In the genomic region with DNA sequence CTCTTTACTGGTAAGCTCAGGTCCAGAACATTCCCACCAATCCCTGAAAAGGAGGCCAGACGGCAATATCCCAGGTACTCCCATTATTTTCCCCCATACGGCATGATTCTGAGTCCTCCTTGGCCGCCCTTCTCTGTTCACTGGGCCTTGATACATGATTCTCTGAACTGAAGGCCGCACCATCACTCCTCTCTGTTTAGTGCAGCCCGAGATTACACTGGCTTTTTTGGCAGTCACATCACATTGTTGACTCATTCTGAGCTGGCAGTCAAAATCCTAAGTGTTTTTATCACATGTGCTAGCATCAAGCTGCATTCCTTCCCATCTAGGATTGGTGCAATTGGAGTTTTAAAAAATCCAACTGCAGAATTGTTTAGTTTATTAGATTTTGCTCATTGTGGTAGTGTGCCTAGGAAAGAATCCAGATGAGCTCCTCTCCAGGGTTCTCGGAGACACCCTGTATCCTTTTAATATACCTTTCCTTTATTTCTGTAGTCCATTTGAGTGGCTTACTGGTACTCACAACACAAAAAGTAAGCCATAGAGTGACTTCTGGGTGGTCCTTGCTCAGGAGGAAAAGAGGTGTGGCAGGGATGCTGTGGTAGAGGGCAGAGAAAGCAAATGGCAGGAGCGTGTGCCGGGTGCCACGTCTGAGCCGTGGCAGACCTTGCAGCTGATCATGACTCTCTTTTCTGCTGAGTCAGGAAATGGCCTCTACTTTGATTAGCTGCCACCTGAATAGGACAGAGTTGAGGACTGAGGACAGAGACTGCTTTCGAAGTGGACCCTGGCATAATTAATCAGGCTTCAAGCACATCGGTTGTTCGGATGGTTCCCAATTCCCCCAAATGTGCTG, we compare ENCODE assay signal across 10 cellular contexts.
DNase-seq lines count a peak whose midpoint lies in the region; ATAC-seq and TF ChIP-seq lines count a peak whose summit lies in the region.
"Had no signal": no experiment of that assay in that cellular context is flagged by ENCODE, and none has a peak within 500 bp of the region (broad histone marks: within the 10 kb centered on the region; RNA-seq: fewer than 3 reads in every experiment).

No MANE protein-coding gene starts in this region.

- no TSS peak for BruUV-seq in mammary epithelial cell (replicated peaks; lab: Mats Ljungman, UMichigan)

- H3K9me3 ChIP-seq in mammary epithelial cell (replicated peaks; ENCODE audit: insufficient read depth, low read length) (no peaks in the 10 kb centered on the region), upper lobe of right lung (no peaks in the 10 kb centered on the region)

- CTCF ChIA-PET in mammary epithelial cell (lab: Charles Lee; ENCODE audit: low non-redundant PET), result no interaction called here

- no peak overlapping the region for H3K9ac ChIP-seq in mammary epithelial cell (ENCODE audit: insufficient read depth, low read length)

- no peak overlapping the region for H3K27ac ChIP-seq in mammary epithelial cell (ENCODE audit: insufficient read depth, low read depth, low read length)
- no peak overlapping the region for H3K27ac ChIP-seq in upper lobe of right lung
- H3K27ac ChIP-seq: 22Rv1 had no signal

- WGBS in mammary epithelial cell (ENCODE audit: low coverage, missing lambda C conversion rate), result 82% methylated on average over 10 of the region's 13 CpGs

- H3K4me1 ChIP-seq in mammary epithelial cell (ENCODE audit: insufficient read depth, low read length) (peaks cover 18% of the 10 kb centered on the region), upper lobe of right lung (peaks cover 6% of the 10 kb centered on the region)

- intact Hi-C loops in mammary epithelial cell (cut with micrococcal nuclease), result loop anchor here (2.0 to 10.0 kb wide), 2 partner anchors 131 to 323 kb away; no protein-coding TSS in a partner anchor
- intact Hi-C loops in upper lobe of right lung (cut with DNase I), result no loop called here

- H2AFZ ChIP-seq in mammary epithelial cell (ENCODE audit: low read depth, low read length), result no peak overlapping the region

- peak; percentile 76 for ATAC-seq in upper lobe of right lung
- no peak for ATAC-seq in GM18870 (IDR thresholded peaks at IDR 0.05; ENCODE audit: unreplicated experiment)

- no peaks in the 10 kb centered on the region for H4K20me1 ChIP-seq in mammary epithelial cell (ENCODE audit: insufficient read depth, low read length)

- dilution Hi-C loops in mammary epithelial cell (cut with HindIII; ENCODE audit: low sequenced_read_pairs), result no loop called here

- H3K27me3 ChIP-seq in mammary epithelial cell (ENCODE audit: insufficient read depth, low read length) (no peaks in the 10 kb centered on the region), upper lobe of right lung (no peaks in the 10 kb centered on the region)

- DNase-seq in DMS 273 (lab: John Stamatoyannopoulos, UW; ENCODE audit: unreplicated experiment), result peak; percentile 6
- DNase-seq in DMS 273 treated with DMSO at 0.1 percent for 48 hours (lab: John Stamatoyannopoulos, UW), result no peak
- DNase-seq in mammary epithelial cell, result peak; percentile 84
- peak; percentile 87 for DNase-seq in kidney tubule cell (ENCODE audit: low spot score)
- DNase-seq in upper lobe of right lung, result no peak
- no peak for DNase-seq in NCI-H1694 (lab: John Stamatoyannopoulos, UW)
- no peak for DNase-seq in activated CD4-positive, CD25-positive, alpha-beta regulatory T cell (lab: John Stamatoyannopoulos, UW)
- DNase-seq: activated naive CD4-positive, alpha-beta T cell treated with Interleukin-2 at 50 U/mL for 16 hours had no signal

- H3K36me3 ChIP-seq in mammary epithelial cell (ENCODE audit: insufficient read depth, low read length) (no peaks in the 10 kb centered on the region), upper lobe of right lung (no peaks in the 10 kb centered on the region)

- TF ChIP-seq CTCF in mammary epithelial cell (conservative IDR thresholded peaks at IDR 0.05 in 1 of 2, IDR thresholded peaks at IDR 0.05 in 1 of 2; ENCODE audit: extremely low read depth in 1 of 2, insufficient read depth in 1 of 2, low read depth in 1 of 2, low read length in 2 of 2) (no peak), upper lobe of right lung (IDR thresholded peaks at IDR 0.05) (no peak)

- in situ Hi-C loops in mammary epithelial cell (cut with MboI; ENCODE audit: low sequenced_read_pairs in 2 of 2), result loop anchor here in 1 of 2 donors (10.0 kb wide), 1 partner anchor 463 kb away; the partner anchor contains the start of gene ADRA1B

- H3K4me2 ChIP-seq in mammary epithelial cell (ENCODE audit: insufficient read depth, low read depth, low read length), result no peak overlapping the region

- H3K79me2 ChIP-seq in mammary epithelial cell (ENCODE audit: insufficient read depth, low read length), result no peaks in the 10 kb centered on the region

- H3K4me3 ChIP-seq in mammary epithelial cell (replicated peaks in 1 of 3; ENCODE audit: insufficient read depth in 1 of 3, low read depth in 2 of 3, low read length in 3 of 3) (no peak overlapping the region), upper lobe of right lung (no peak overlapping the region)

Comparison
In these comparisons a context has a peak if more than half of its experiments do, and no peak if none do; other contexts are left out.
1. DNase-seq: peak in DMS 273 (single experiment), mammary epithelial cell (single experiment) and kidney tubule cell (single experiment); none in DMS 273 treated with DMSO at 0.1 percent for 48 hours (single experiment), upper lobe of right lung (single experiment), NCI-H1694 (single experiment) and activated CD4-positive, CD25-positive, alpha-beta regulatory T cell (0 of 4).